Comparison of ENCODE assay signal across 8 cellular contexts in the genomic region with DNA sequence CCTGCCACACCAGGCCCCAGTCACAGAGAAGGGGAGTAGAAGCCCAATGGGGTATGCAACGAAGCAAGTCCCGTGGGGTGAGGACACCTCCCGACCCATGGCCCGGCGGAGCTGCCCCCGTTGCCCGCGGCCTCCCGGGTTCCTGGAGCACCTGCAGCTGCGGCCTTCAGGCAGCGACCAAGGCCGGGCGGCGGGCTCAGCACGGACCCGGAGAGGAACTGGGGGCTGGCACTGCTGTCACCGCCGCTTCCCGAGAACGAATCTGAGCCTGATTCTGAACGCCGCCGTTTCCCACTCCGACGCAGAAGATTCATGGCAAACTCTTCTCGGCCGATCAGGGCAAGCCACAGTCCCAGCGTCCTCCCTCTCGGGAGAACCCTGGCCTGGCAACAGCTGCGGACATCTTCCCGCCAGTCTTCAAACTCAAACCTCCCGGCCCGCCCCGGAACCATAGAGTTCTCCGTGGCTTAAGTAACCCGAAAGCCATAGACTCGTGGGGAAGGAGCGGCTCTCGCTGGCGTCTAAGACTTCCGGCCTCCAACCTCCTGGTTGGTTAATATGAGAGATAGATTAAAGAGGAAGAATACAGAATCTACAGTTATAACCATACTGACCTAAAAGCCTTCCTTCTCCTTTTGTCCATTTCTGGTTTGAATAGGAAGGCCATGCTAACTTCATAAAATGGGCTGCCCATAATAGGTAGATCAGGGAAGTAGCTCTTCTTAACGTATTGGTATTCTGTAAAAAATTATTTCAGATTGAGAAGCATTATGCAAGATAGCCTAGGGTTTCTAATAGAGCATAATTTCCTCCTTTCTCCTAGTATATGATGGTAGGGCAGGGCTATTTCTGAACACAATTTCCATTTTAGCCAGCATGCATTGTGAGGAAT. TPM values are rescaled to one million over a fixed set of nuclear protein-coding genes. Genes with fewer than 3 reads are reported as not detected.
DNase-seq lines count a peak whose midpoint lies in the region; ATAC-seq, FAIRE-seq and TF ChIP-seq lines count a peak whose summit lies in the region.

Gene POLQ (minus strand): TSS at position 425 of the 892 bp plus-strand sequence. CDS start 111 bp downstream, at position 314.

- FAIRE-seq in keratinocyte (lab: Jason Lieb, UNC), result peak; percentile 73

- H3K9me3 ChIP-seq in keratinocyte (ENCODE audit: control insufficient read depth, low read depth, low read length), result no peaks in the 10 kb centered on the region

- ATAC-seq in GM19035 (IDR thresholded peaks at IDR 0.05; ENCODE audit: unreplicated experiment) (peak; percentile 83), HG03354 (IDR thresholded peaks at IDR 0.05; ENCODE audit: poor library complexity, severe bottlenecking, unreplicated experiment) (peak; percentile 83)
- peak; percentile 100 for ATAC-seq in activated CD4-positive, CD25-positive, alpha-beta regulatory T cell treated with anti-CD3 and anti-CD28 coated beads, Interleukin-2, amount 50 U/mL, for 24 hours

- H3K4me2 ChIP-seq in keratinocyte (ENCODE audit: control insufficient read depth, extremely low read depth, insufficient read depth, low read depth, low read length), result peak within 1 kb of the TSS; percentile 99

- dilution Hi-C loops in keratinocyte (cut with MboI; ENCODE audit: extremely low pct_ligation_motif_present, low sequenced_read_pairs), result no loop called here

- H3K4me1 ChIP-seq in keratinocyte (ENCODE audit: control insufficient read depth, extremely low read depth, insufficient read depth, low read length), result peaks cover 18% of the 10 kb centered on the region

- no peaks in the 10 kb centered on the region for H3K36me3 ChIP-seq in keratinocyte (ENCODE audit: control insufficient read depth in 2 of 2, extremely low read depth in 1 of 2, insufficient read depth in 2 of 2, low read length in 2 of 2)

- TF ChIP-seq CTCF in AG09319 (IDR thresholded peaks at IDR 0.05; ENCODE audit: low read depth, low read length), result no peak
- TF ChIP-seq CTCF in keratinocyte (optimal IDR thresholded peaks at IDR 0.05 in 1 of 3, IDR thresholded peaks at IDR 0.05 in 1 of 3, conservative IDR thresholded peaks at IDR 0.05 in 1 of 3; ENCODE audit: extremely low read depth in 1 of 3, insufficient read depth in 2 of 3, low read length in 3 of 3), result no peak

- H3K79me2 ChIP-seq in keratinocyte (ENCODE audit: control insufficient read depth, insufficient read depth, low read length), result peaks cover 16% of the 10 kb centered on the region

- H4K20me1 ChIP-seq in keratinocyte (ENCODE audit: control insufficient read depth, extremely low read depth, insufficient read depth, low read length), result no peaks in the 10 kb centered on the region

- peak within 1 kb of the TSS; percentile 62 to 93 (median 67) for H3K4me3 ChIP-seq in keratinocyte (ENCODE audit: control insufficient read depth in 2 of 3, extremely low read depth in 1 of 3, insufficient read depth in 2 of 3, low read depth in 1 of 3, low read length in 3 of 3)

- no peaks in the 10 kb centered on the region for H3K27me3 ChIP-seq in keratinocyte (ENCODE audit: control insufficient read depth, extremely low read depth, insufficient read depth, low read length)

- no peaks in the 10 kb centered on the region for H3K9me1 ChIP-seq in keratinocyte (ENCODE audit: control insufficient read depth, extremely low read depth, insufficient read depth, low read length)

- peak within 1 kb of the TSS; percentile 83 for H3K9ac ChIP-seq in keratinocyte (ENCODE audit: control insufficient read depth, extremely low read depth, insufficient read depth, low read length)

- peak within 1 kb of the TSS; percentile 98 for H2AFZ ChIP-seq in keratinocyte (ENCODE audit: control insufficient read depth, low read length)

- peak within 1 kb of the TSS; percentile 78 for H3K27ac ChIP-seq in keratinocyte (ENCODE audit: control insufficient read depth, insufficient read depth, low read length)

- DNase-seq in AG09319 (ENCODE audit: extremely low read depth, low read depth), result peak; percentile 85
- DNase-seq in NCI-H446 treated with DMSO at 0.1 percent for 48 hours (lab: John Stamatoyannopoulos, UW), result peak; percentile 93
- DNase-seq in cerebellar nuclear complex (lab: John Stamatoyannopoulos, UW), result peak; percentile 35 to 73
- DNase-seq in keratinocyte (ENCODE audit: low read depth, low spot score), result peak; percentile 71
- DNase-seq in stimulated activated CD4-positive, alpha-beta T cell treated with anti-CD3 and anti-CD28 coated beads, Interleukin-15, amount 100 ng/mL, for 1 hour (ENCODE audit: low read depth in 1 of 2, low spot score in 1 of 2), result peak; percentile 65 to 71

RNA-seq across cellular contexts. Expression of gene POLQ, which starts in this region (rescaled TPM):
- polyA plus RNA-seq in keratinocyte, result 0.97 to 4.4 TPM (median 1.9 TPM) in 3 replicates
- polyA plus RNA-seq in keratinocyte (2011; ENCODE audit: low read depth), result 0.06 TPM
- polyA plus RNA-seq in keratinocyte (2011; cell fraction: cytosol; rRNA removed), result 0.62 and 0.98 TPM in 2 replicates
- 2.2 and 2.8 TPM in 2 replicates for polyA plus RNA-seq in keratinocyte (2011; cell fraction: nucleus; rRNA removed)
- polyA plus RNA-seq in keratinocyte (2012; ENCODE audit: low replicate concordance), result 0.07 and 2.6 TPM in 2 replicates
- polyA minus RNA-seq in keratinocyte, result 0.82 to 5.8 TPM (median 2.0 TPM) in 3 replicates
- 2.3 TPM for polyA minus RNA-seq in keratinocyte (2011; cell fraction: cytosol; rRNA and poly(A)+ RNA removed)
- 1.6 and 4.8 TPM in 2 replicates for polyA minus RNA-seq in keratinocyte (2011; cell fraction: nucleus; rRNA and poly(A)+ RNA removed)

Comparison
In these comparisons a context has a peak if more than half of its experiments do, and no peak if none do; other contexts are left out.
1. Peak in every context shown above with its lines: DNase-seq, ATAC-seq, H3K4me3 ChIP-seq and H3K27ac ChIP-seq.